ENCODE assay signal across 17 cellular contexts in the genomic region with DNA sequence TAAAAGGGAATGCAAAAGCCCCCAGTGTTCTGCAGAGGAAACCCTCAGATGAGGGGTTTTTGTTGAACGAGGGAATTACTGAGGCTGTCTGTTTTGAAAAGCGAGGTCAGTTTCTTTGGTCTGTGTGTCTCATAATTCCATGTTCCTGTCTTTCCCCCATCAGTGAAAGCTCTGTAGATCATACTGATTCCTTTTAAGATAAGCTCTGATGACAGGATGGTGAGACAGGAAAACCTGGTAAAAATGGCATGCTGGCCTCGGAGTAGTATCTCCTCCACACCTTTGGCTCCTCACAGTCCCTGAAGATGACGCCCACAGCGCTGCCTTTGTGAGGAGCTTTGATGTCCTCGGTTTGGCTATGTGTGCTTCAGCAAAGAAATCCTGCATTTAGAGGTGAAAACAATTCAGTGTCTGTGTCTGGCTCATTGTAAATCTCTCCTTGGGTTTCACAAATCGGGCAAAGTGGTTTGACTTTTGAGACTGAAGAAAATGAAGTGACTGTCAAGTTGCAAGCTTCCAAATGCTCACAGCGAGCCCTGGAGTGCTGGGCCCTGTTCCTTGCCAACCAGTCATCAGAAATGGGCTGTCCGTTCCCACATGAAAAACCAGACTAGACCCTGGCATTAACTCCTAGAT.
DNase-seq lines count a peak whose midpoint lies in the region; ATAC-seq, FAIRE-seq and TF ChIP-seq lines count a peak whose summit lies in the region.
"Had no signal": no experiment of that assay in that cellular context is flagged by ENCODE, and none has a peak within 500 bp of the region (broad histone marks: within the 10 kb centered on the region; RNA-seq: fewer than 3 reads in every experiment).

No MANE protein-coding gene starts in this region.

- no peaks in the 10 kb centered on the region for H3K9me1 ChIP-seq in K562 (ENCODE audit: control insufficient read depth, insufficient read depth, low read length)

- H3K79me2 ChIP-seq in K562 (ENCODE audit: control insufficient read depth, insufficient read depth, low read length) (no peaks in the 10 kb centered on the region), mesendoderm (ENCODE audit: control insufficient read depth, insufficient read depth, low read length) (no peaks in the 10 kb centered on the region)

- in situ Hi-C loops in K562 (cut with MboI) = no loop called here

- intact Hi-C loops in K562 (cut with micrococcal nuclease) = no loop called here
- intact Hi-C loops in activated CD4-positive, alpha-beta T cell treated with anti-CD3 and anti-CD28 coated beads for 36 hours (cut with DNase I, micrococcal nuclease) = no loop called here

- no peak for TF ChIP-seq POLR2A in K562 (conservative IDR thresholded peaks at IDR 0.05)

- no peak overlapping the region for H3K4me3 Mint-ChIP-seq in activated CD4-positive, alpha-beta T cell treated with anti-CD3 and anti-CD28 coated beads for 36 hours
- H3K4me3 Mint-ChIP-seq: CD8-positive, alpha-beta memory T cell; HFFc6 had no signal

- H3K9ac ChIP-seq in K562 (ENCODE audit: insufficient read depth in 1 of 2, low read depth in 2 of 2, low read length in 2 of 2) (no peak overlapping the region), liver (ENCODE audit: low read depth in 1 of 2, low read length in 2 of 2) (no peak overlapping the region), mesendoderm (ENCODE audit: low read length) (no peak overlapping the region)
- H3K9ac ChIP-seq: BLaER1 had no signal

- H3K56ac ChIP-seq in mesendoderm (ENCODE audit: low read length) = no peak overlapping the region

- H3K27ac Mint-ChIP-seq in activated CD4-positive, alpha-beta T cell treated with anti-CD3 and anti-CD28 coated beads for 36 hours = no peak overlapping the region
- H3K27ac Mint-ChIP-seq: HFFc6 had no signal

- TF ChIP-seq RAD21 in K562 (CRISPR knock-in tag; conservative IDR thresholded peaks at IDR 0.05 in 1 of 2, IDR thresholded peaks at IDR 0.05 in 1 of 2) (no peak), liver (IDR thresholded peaks at IDR 0.05) (no peak)

- H3K79me1 ChIP-seq in mesendoderm (ENCODE audit: low read length) = no peaks in the 10 kb centered on the region

- WGBS in K562 (ENCODE audit: insufficient coverage, low coverage, missing lambda C conversion rate) = 0% methylated on average over 9 of the region's 9 CpGs
- WGBS in liver = 70% methylated on average over 9 of the region's 9 CpGs
- WGBS in mesendoderm (ENCODE audit: extremely low coverage, insufficient coverage, low lambda C conversion rate) = no CpG with 5 or more reads among the region's 9 CpGs

- H3K23ac ChIP-seq in mesendoderm (ENCODE audit: low read length) = no peak overlapping the region

- H4K5ac ChIP-seq in mesendoderm (ENCODE audit: low read length) = no peak overlapping the region

- no peaks in the 10 kb centered on the region for H4K20me1 ChIP-seq in K562 (replicated peaks; ENCODE audit: control insufficient read depth, insufficient read depth, low read length)
- H4K20me1 ChIP-seq: BLaER1 had no signal

- H3K9me3 ChIP-seq in K562 (replicated peaks; ENCODE audit: control insufficient read depth, insufficient read depth, low read depth, low read length) (no peaks in the 10 kb centered on the region), liver (ENCODE audit: control insufficient read depth in 4 of 4, low read length in 3 of 4) (peaks cover 0 to 10% (median 2%) of the 10 kb centered on the region in 4 donors)
- H3K9me3 ChIP-seq: Caco-2 had no signal

- H4K8ac ChIP-seq in mesendoderm (ENCODE audit: low read depth, low read length) = no peak overlapping the region

- peaks cover 11% of the 10 kb centered on the region for H3K9me3 Mint-ChIP-seq in activated CD4-positive, alpha-beta T cell treated with anti-CD3 and anti-CD28 coated beads for 36 hours (ENCODE audit: low read depth)

- no TSS peak for BruUV-seq in K562 (replicated peaks; lab: Mats Ljungman, UMichigan)

- no peak for TF ChIP-seq EP300 in K562 (IDR thresholded peaks at IDR 0.05; ENCODE audit: low read length)

- H2AK5ac ChIP-seq in mesendoderm (ENCODE audit: low read length) = no peak overlapping the region

- H2BK15ac ChIP-seq in mesendoderm (replicated peaks; ENCODE audit: low read depth) = no peak overlapping the region

- POLR2A ChIA-PET in K562 (lab: Yijun Ruan, JAX) = no interaction called here
- POLR2A ChIA-PET in activated CD4-positive, alpha-beta T cell treated with anti-CD3 and anti-CD28 coated beads for 36 hours (lab: Charles Lee) = no interaction called here

- DNase-seq in NCI-H526 treated with DMSO at 0.1 percent for 48 hours (lab: John Stamatoyannopoulos, UW) (peak; percentile 29), NCI-H526 (lab: John Stamatoyannopoulos, UW) (no peak), K562 (ENCODE audit: extremely low read depth in 1 of 4, low spot score in 3 of 4) (no peak), urothelium cell line (ENCODE audit: low spot score) (no peak), mesendoderm (no peak)
- DNase-seq in activated CD4-positive, alpha-beta T cell treated with anti-CD3 and anti-CD28 coated beads for 36 hours = no peak
- DNase-seq: AML-193; Caco-2; CD8-positive, alpha-beta memory T cell; DND-41; GF-D8; HCEC 1CT; HFFc6 had no signal

- H3K4ac ChIP-seq in mesendoderm (ENCODE audit: low read depth, low read length) = no peak overlapping the region

- peak; percentile 11 for FAIRE-seq in K562 (lab: Jason Lieb, UNC)
- FAIRE-seq in urothelium cell line (lab: Jason Lieb, UNC) = peak; percentile 27

- H2AFZ ChIP-seq in K562 (ENCODE audit: low read depth, low read length) = no peak overlapping the region

- no peak overlapping the region for H2BK5ac ChIP-seq in mesendoderm (ENCODE audit: low read length)

- no peak overlapping the region for H3K4me3 ChIP-seq in K562
- H3K4me3 ChIP-seq in liver (ENCODE audit: low read depth in 1 of 3, low read length in 3 of 3) = no peak overlapping the region
- H3K4me3 ChIP-seq in mesendoderm (ENCODE audit: low read length) = no peak overlapping the region
- H3K4me3 ChIP-seq: BLaER1 had no signal

- H3K4me2 ChIP-seq in K562 (ENCODE audit: insufficient read depth, low read length) (no peak overlapping the region), mesendoderm (ENCODE audit: low read length) (no peak overlapping the region)
- H3K4me2 ChIP-seq: BLaER1 had no signal

- TF ChIP-seq CTCF in K562 (IDR thresholded peaks at IDR 0.05 in 2 of 3, conservative IDR thresholded peaks at IDR 0.05 in 1 of 3; ENCODE audit: insufficient read depth in 2 of 3, low read depth in 1 of 3, low read length in 3 of 3) = no peak
- TF ChIP-seq CTCF in liver (IDR thresholded peaks at IDR 0.05; ENCODE audit: low read depth, low read length, missing input control) = no peak

- H3K18ac ChIP-seq in mesendoderm (ENCODE audit: low read length) = no peak overlapping the region

- H3K4me1 Mint-ChIP-seq in activated CD4-positive, alpha-beta T cell treated with anti-CD3 and anti-CD28 coated beads for 36 hours = no peaks in the 10 kb centered on the region
- H3K4me1 Mint-ChIP-seq: CD8-positive, alpha-beta memory T cell had no signal

- CTCF ChIA-PET in K562 (lab: Yijun Ruan, JAX; ENCODE audit: low intra/inter-chr PET ratio) = no interaction called here
- CTCF ChIA-PET in activated CD4-positive, alpha-beta T cell treated with anti-CD3 and anti-CD28 coated beads for 36 hours (lab: Charles Lee) = no interaction called here

- H2BK120ac ChIP-seq in mesendoderm (ENCODE audit: low read depth, low read length) = no peak overlapping the region

- ATAC-seq in K562 (no peak), GM18519 (IDR thresholded peaks at IDR 0.05; ENCODE audit: low FRiP score, unreplicated experiment) (no peak)
- ATAC-seq in activated CD4-positive, alpha-beta T cell treated with anti-CD3 and anti-CD28 coated beads for 36 hours = no peak

- H3K27ac ChIP-seq in K562 (ENCODE audit: extremely low read depth, low read depth, low read length) = no peak overlapping the region
- H3K27ac ChIP-seq in liver (ENCODE audit: low read depth in 1 of 2, low read length in 2 of 2) = peak overlapping the region; percentile 67 to 95
- H3K27ac ChIP-seq in mesendoderm (ENCODE audit: low read depth, low read length) = no peak overlapping the region
- H3K27ac ChIP-seq: 22Rv1, BLaER1 had no signal

- H3K36me3 ChIP-seq in K562 (ENCODE audit: control insufficient read depth, insufficient read depth, low read length) = no peaks in the 10 kb centered on the region
- H3K36me3 ChIP-seq in liver (ENCODE audit: control insufficient read depth in 4 of 4, insufficient read depth in 3 of 4, low read depth in 1 of 4, low read length in 3 of 4) = no peaks in the 10 kb centered on the region
- H3K36me3 ChIP-seq in mesendoderm (ENCODE audit: control insufficient read depth, insufficient read depth, low read length) = no peaks in the 10 kb centered on the region
- H3K36me3 ChIP-seq: BLaER1 had no signal

- H3K27me3 Mint-ChIP-seq in activated CD4-positive, alpha-beta T cell treated with anti-CD3 and anti-CD28 coated beads for 36 hours = no peaks in the 10 kb centered on the region

- H3K4me1 ChIP-seq in K562 (replicated peaks in 1 of 2; ENCODE audit: control insufficient read depth in 2 of 2, insufficient read depth in 2 of 2, low read length in 2 of 2) (no peaks in the 10 kb centered on the region), liver (ENCODE audit: control insufficient read depth in 4 of 4, insufficient read depth in 4 of 4, low read length in 3 of 4) (peaks cover 2 to 31% (median 22%) of the 10 kb centered on the region in 4 donors), mesendoderm (ENCODE audit: control insufficient read depth, low read depth, low read length) (no peaks in the 10 kb centered on the region)
- H3K4me1 ChIP-seq: Caco-2 had no signal

- H3K27me3 ChIP-seq in K562 (ENCODE audit: control insufficient read depth in 2 of 2, insufficient read depth in 2 of 2, low read length in 2 of 2) (peaks cover 6 to 45% of the 10 kb centered on the region in 2 experiments; a peak in 3 of 5 replicates), liver (ENCODE audit: control insufficient read depth in 4 of 4, insufficient read depth in 4 of 4, low read length in 3 of 4) (no peaks in the 10 kb centered on the region), mesendoderm (ENCODE audit: insufficient read depth, low read length, poor library complexity) (no peaks in the 10 kb centered on the region)
- H3K27me3 ChIP-seq: BLaER1 had no signal

- H3K36me3 Mint-ChIP-seq in activated CD4-positive, alpha-beta T cell treated with anti-CD3 and anti-CD28 coated beads for 36 hours (ENCODE audit: low read depth) = no peaks in the 10 kb centered on the region

TF ChIP-seq in K562, 482 proteins besides CTCF, POLR2A, EP300 and RAD21 (continues in another document):
- TF ChIP-seq ZBTB1 (CRISPR knock-in tag; IDR thresholded peaks at IDR 0.05; ENCODE audit: borderline replicate concordance, low read depth) (no peak), KDM1A (IDR thresholded peaks at IDR 0.05) (no peak), MCM2 (IDR thresholded peaks at IDR 0.05; ENCODE audit: low read depth) (no peak), SRSF9 (IDR thresholded peaks at IDR 0.05; ENCODE audit: borderline replicate concordance, low read depth, low read length) (no peak)

Comparison
In these comparisons a context has a peak if more than half of its experiments do, and no peak if none do; other contexts are left out.
1. H3K27ac ChIP-seq: peak in liver (2 of 2); none in K562 (single experiment) and mesendoderm (single experiment).